ENCODE assay signal across 20 cellular contexts in genomic region chr2:95310211-95310610, GRCh38.
"Had no signal": no experiment of that assay in that cellular context is flagged by ENCODE, and none has a peak within 500 bp of the region (broad histone marks: within the 10 kb centered on the region; RNA-seq: fewer than 3 reads in every experiment).

No MANE protein-coding gene starts in this region.

- H3K9me3 ChIP-seq: esophagus muscularis mucosa, gastroesophageal sphincter, right atrium auricular region, testis, transverse colon had no signal

- H3K36me3 Mint-ChIP-seq: immature natural killer cell, naive B cell had no signal

- H3K4me1 ChIP-seq: esophagus muscularis mucosa, right atrium auricular region, testis had no signal

- DNase-seq: central memory CD4-positive, alpha-beta T cell; cortex of kidney; effector memory CD4-positive, alpha-beta T cell; glutamatergic neuron; immature natural killer cell; left cardiac atrium; left ventricle myocardium superior; mesendoderm; naive B cell; stimulated activated CD4-positive, alpha-beta T cell treated with anti-CD3 and anti-CD28 coated beads, Interleukin-12 subunit alpha, Interleukin-12 subunit beta, amount 100 ng/mL, for 4 hours; stimulated activated CD4-positive, alpha-beta T cell treated with anti-CD3 and anti-CD28 coated beads, Interleukin-2, amount 100 ng/mL, for 48 hours; stimulated activated naive CD8-positive, alpha-beta T cell treated with anti-CD3 and anti-CD28 coated beads, Interleukin-15, Interleukin-2, amounts not matched to agents 100 U/mL and 50 U/mL, for 24 hours; testis had no signal

- H3K9me3 Mint-ChIP-seq: immature natural killer cell, naive B cell had no signal

- FAIRE-seq: endometrium, small intestine had no signal

- H3K4me1 Mint-ChIP-seq: immature natural killer cell, naive B cell had no signal

- H3K4me3 ChIP-seq: esophagus muscularis mucosa, gastroesophageal sphincter, lung, right atrium auricular region, testis, transverse colon had no signal

- H3K27ac ChIP-seq: esophagus muscularis mucosa, gastroesophageal sphincter, right atrium auricular region, testis, transverse colon had no signal

- H3K27me3 ChIP-seq: right atrium auricular region, testis, transverse colon had no signal

- H3K36me3 ChIP-seq: esophagus muscularis mucosa, gastroesophageal sphincter, right atrium auricular region, transverse colon had no signal

- H3K4me3 Mint-ChIP-seq: immature natural killer cell, naive B cell had no signal

- ATAC-seq: gastroesophageal sphincter; left cardiac atrium; left ventricle myocardium superior; stimulated activated naive CD8-positive, alpha-beta T cell treated with anti-CD3 and anti-CD28 coated beads, Interleukin-15, Interleukin-2, amounts not matched to agents 100 U/mL and 50 U/mL, for 24 hours had no signal

- H3K27ac Mint-ChIP-seq: immature natural killer cell had no signal
